Comparison of ENCODE assay signal across 1 cellular context in the genomic region with DNA sequence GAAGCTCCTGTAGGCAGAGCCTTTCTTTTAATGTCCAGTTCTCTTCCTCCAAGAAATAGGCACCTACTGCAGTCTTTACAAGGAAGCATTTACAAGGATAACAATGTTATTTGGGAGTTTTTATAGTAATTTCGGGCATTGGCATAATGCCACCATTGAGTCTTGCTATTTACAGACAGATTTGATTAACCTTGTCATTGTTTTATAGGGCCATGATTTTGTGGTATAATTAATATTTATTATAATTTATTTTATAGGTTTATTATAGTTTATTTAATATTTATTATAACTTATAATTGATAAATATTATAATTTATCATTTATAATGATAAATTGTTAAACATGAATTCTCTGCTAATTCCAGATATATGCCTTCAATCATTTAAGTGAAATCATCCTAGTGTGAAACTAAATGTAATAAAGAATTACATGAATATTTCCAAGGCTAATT.
TF ChIP-seq lines count a peak whose summit lies in the region.

No MANE protein-coding gene starts in this region.

TF ChIP-seq in K562, 482 proteins besides CTCF, POLR2A, EP300 and RAD21 (continued from another document and continues in another):
- TF ChIP-seq, protein P1, sequence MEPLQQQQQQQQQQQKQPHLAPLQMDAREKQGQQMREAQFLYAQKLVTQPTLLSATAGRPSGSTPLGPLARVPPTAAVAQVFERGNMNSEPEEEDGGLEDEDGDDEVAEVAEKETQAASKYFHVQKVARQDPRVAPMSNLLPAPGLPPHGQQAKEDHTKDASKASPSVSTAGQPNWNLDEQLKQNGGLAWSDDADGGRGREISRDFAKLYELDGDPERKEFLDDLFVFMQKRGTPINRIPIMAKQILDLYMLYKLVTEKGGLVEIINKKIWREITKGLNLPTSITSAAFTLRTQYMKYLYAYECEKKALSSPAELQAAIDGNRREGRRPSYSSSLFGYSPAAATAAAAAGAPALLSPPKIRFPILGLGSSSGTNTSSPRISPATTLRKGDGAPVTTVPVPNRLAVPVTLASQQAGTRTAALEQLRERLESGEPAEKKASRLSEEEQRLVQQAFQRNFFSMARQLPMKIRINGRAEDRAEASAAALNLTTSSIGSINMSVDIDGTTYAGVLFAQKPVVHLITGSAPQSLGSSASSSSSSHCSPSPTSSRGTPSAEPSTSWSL (CRISPR knock-in tag; IDR thresholded peaks at IDR 0.05; ENCODE audit: borderline replicate concordance): no peak
- TF ChIP-seq ZNF140 (CRISPR knock-in tag; IDR thresholded peaks at IDR 0.05): no peak
- TF ChIP-seq, protein P2, sequence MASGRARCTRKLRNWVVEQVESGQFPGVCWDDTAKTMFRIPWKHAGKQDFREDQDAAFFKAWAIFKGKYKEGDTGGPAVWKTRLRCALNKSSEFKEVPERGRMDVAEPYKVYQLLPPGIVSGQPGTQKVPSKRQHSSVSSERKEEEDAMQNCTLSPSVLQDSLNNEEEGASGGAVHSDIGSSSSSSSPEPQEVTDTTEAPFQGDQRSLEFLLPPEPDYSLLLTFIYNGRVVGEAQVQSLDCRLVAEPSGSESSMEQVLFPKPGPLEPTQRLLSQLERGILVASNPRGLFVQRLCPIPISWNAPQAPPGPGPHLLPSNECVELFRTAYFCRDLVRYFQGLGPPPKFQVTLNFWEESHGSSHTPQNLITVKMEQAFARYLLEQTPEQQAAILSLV (tag; IDR thresholded peaks at IDR 0.05): no peak
- TF ChIP-seq, protein P3, sequence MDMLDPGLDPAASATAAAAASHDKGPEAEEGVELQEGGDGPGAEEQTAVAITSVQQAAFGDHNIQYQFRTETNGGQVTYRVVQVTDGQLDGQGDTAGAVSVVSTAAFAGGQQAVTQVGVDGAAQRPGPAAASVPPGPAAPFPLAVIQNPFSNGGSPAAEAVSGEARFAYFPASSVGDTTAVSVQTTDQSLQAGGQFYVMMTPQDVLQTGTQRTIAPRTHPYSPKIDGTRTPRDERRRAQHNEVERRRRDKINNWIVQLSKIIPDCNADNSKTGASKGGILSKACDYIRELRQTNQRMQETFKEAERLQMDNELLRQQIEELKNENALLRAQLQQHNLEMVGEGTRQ (CRISPR knock-in tag; IDR thresholded peaks at IDR 0.05): no peak
- TF ChIP-seq NFYB (IDR thresholded peaks at IDR 0.05; ENCODE audit: extremely low read depth, insufficient read length): no peak
- TF ChIP-seq, protein P4, sequence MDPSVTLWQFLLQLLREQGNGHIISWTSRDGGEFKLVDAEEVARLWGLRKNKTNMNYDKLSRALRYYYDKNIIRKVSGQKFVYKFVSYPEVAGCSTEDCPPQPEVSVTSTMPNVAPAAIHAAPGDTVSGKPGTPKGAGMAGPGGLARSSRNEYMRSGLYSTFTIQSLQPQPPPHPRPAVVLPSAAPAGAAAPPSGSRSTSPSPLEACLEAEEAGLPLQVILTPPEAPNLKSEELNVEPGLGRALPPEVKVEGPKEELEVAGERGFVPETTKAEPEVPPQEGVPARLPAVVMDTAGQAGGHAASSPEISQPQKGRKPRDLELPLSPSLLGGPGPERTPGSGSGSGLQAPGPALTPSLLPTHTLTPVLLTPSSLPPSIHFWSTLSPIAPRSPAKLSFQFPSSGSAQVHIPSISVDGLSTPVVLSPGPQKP (CRISPR knock-in tag; IDR thresholded peaks at IDR 0.05): no peak
- no peak for TF ChIP-seq ZKSCAN8 (CRISPR knock-in tag; IDR thresholded peaks at IDR 0.05)
- TF ChIP-seq, protein P5, sequence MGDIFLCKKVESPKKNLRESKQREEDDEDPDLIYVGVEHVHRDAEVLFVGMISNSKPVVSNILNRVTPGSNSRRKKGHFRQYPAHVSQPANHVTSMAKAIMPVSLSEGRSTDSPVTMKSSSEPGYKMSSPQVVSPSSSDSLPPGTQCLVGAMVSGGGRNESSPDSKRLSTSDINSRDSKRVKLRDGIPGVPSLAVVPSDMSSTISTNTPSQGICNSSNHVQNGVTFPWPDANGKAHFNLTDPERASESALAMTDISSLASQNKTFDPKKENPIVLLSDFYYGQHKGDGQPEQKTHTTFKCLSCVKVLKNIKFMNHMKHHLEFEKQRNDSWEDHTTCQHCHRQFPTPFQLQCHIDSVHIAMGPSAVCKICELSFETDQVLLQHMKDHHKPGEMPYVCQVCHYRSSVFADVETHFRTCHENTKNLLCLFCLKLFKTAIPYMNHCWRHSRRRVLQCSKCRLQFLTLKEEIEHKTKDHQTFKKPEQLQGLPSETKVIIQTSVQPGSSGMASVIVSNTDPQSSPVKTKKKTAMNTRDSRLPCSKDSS (IDR thresholded peaks at IDR 0.05; ENCODE audit: low read depth, partially characterized antibody): no peak
- no peak for TF ChIP-seq ZC3H11A (IDR thresholded peaks at IDR 0.05; ENCODE audit: low read depth, low read length)
- TF ChIP-seq, protein P6, sequence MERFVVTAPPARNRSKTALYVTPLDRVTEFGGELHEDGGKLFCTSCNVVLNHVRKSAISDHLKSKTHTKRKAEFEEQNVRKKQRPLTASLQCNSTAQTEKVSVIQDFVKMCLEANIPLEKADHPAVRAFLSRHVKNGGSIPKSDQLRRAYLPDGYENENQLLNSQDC (CRISPR knock-in tag; IDR thresholded peaks at IDR 0.05): 0 out of 2 replicates have a peak, but pooled peaks have one; percentile 33
- TF ChIP-seq POLR2AphosphoS2 (IDR thresholded peaks at IDR 0.05; ENCODE audit: low read length): no peak
- no peak for TF ChIP-seq BACH1 (tag; IDR thresholded peaks at IDR 0.05)
- TF ChIP-seq, protein P7, sequence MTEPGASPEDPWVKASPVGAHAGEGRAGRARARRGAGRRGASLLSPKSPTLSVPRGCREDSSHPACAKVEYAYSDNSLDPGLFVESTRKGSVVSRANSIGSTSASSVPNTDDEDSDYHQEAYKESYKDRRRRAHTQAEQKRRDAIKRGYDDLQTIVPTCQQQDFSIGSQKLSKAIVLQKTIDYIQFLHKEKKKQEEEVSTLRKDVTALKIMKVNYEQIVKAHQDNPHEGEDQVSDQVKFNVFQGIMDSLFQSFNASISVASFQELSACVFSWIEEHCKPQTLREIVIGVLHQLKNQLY (CRISPR knock-in tag; conservative IDR thresholded peaks at IDR 0.05): no peak
- no peak for TF ChIP-seq NFIX (CRISPR knock-in tag; IDR thresholded peaks at IDR 0.05; ENCODE audit: low read depth)
- TF ChIP-seq, protein P8, sequence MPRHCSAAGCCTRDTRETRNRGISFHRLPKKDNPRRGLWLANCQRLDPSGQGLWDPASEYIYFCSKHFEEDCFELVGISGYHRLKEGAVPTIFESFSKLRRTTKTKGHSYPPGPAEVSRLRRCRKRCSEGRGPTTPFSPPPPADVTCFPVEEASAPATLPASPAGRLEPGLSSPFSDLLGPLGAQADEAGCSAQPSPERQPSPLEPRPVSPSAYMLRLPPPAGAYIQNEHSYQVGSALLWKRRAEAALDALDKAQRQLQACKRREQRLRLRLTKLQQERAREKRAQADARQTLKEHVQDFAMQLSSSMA (CRISPR knock-in tag; IDR thresholded peaks at IDR 0.05): no peak
- TF ChIP-seq, protein P9, sequence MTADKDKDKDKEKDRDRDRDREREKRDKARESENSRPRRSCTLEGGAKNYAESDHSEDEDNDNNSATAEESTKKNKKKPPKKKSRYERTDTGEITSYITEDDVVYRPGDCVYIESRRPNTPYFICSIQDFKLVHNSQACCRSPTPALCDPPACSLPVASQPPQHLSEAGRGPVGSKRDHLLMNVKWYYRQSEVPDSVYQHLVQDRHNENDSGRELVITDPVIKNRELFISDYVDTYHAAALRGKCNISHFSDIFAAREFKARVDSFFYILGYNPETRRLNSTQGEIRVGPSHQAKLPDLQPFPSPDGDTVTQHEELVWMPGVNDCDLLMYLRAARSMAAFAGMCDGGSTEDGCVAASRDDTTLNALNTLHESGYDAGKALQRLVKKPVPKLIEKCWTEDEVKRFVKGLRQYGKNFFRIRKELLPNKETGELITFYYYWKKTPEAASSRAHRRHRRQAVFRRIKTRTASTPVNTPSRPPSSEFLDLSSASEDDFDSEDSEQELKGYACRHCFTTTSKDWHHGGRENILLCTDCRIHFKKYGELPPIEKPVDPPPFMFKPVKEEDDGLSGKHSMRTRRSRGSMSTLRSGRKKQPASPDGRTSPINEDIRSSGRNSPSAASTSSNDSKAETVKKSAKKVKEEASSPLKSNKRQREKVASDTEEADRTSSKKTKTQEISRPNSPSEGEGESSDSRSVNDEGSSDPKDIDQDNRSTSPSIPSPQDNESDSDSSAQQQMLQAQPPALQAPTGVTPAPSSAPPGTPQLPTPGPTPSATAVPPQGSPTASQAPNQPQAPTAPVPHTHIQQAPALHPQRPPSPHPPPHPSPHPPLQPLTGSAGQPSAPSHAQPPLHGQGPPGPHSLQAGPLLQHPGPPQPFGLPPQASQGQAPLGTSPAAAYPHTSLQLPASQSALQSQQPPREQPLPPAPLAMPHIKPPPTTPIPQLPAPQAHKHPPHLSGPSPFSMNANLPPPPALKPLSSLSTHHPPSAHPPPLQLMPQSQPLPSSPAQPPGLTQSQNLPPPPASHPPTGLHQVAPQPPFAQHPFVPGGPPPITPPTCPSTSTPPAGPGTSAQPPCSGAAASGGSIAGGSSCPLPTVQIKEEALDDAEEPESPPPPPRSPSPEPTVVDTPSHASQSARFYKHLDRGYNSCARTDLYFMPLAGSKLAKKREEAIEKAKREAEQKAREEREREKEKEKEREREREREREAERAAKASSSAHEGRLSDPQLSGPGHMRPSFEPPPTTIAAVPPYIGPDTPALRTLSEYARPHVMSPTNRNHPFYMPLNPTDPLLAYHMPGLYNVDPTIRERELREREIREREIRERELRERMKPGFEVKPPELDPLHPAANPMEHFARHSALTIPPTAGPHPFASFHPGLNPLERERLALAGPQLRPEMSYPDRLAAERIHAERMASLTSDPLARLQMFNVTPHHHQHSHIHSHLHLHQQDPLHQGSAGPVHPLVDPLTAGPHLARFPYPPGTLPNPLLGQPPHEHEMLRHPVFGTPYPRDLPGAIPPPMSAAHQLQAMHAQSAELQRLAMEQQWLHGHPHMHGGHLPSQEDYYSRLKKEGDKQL (CRISPR knock-in tag; IDR thresholded peaks at IDR 0.05; ENCODE audit: borderline replicate concordance): no peak
- TF ChIP-seq XRCC4 (IDR thresholded peaks at IDR 0.05; ENCODE audit: extremely low read depth, insufficient read depth, insufficient read length): no peak
- no peak for TF ChIP-seq TBP (optimal IDR thresholded peaks at IDR 0.05; ENCODE audit: low read depth, low read length)
- no peak for TF ChIP-seq NRF1 (conservative IDR thresholded peaks at IDR 0.05 in 1 of 2, IDR thresholded peaks at IDR 0.05 in 1 of 2)
- no peak for TF ChIP-seq TEAD1 (CRISPR knock-in tag; IDR thresholded peaks at IDR 0.05)
- peak; percentile 65; the same call in 1 of the 2 replicates for TF ChIP-seq GABPA (tag; conservative IDR thresholded peaks at IDR 0.05; ENCODE audit: low read depth)
- TF ChIP-seq TCF7L2 (IDR thresholded peaks at IDR 0.05; ENCODE audit: low read depth, low read length): no peak
- TF ChIP-seq BCL6 (CRISPR knock-in tag; IDR thresholded peaks at IDR 0.05): no peak
- TF ChIP-seq, protein P10, sequence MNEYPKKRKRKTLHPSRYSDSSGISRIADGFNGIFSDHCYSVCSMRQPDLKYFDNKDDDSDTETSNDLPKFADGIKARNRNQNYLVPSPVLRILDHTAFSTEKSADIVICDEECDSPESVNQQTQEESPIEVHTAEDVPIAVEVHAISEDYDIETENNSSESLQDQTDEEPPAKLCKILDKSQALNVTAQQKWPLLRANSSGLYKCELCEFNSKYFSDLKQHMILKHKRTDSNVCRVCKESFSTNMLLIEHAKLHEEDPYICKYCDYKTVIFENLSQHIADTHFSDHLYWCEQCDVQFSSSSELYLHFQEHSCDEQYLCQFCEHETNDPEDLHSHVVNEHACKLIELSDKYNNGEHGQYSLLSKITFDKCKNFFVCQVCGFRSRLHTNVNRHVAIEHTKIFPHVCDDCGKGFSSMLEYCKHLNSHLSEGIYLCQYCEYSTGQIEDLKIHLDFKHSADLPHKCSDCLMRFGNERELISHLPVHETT (CRISPR knock-in tag; conservative IDR thresholded peaks at IDR 0.05 in 1 of 2, IDR thresholded peaks at IDR 0.05 in 1 of 2): 0 out of 4 replicates have a peak, but pooled peaks of 1 of the 2 experiments have one; percentile 27
- no peak for TF ChIP-seq ZNF785 (CRISPR knock-in tag; IDR thresholded peaks at IDR 0.05)
- TF ChIP-seq ILK (tag; IDR thresholded peaks at IDR 0.05; ENCODE audit: borderline replicate concordance, low read depth): no peak
- TF ChIP-seq KHSRP (IDR thresholded peaks at IDR 0.05): no peak
- TF ChIP-seq NUFIP1 (IDR thresholded peaks at IDR 0.05; ENCODE audit: partially characterized antibody): no peak
- TF ChIP-seq HMGN3 (IDR thresholded peaks at IDR 0.05; ENCODE audit: borderline replicate concordance, extremely low read depth, insufficient read length, low read depth, low read length): no peak
- TF ChIP-seq ATF1 (CRISPR knock-in tag; IDR thresholded peaks at IDR 0.05): no peak
- TF ChIP-seq ATF1 (tag; IDR thresholded peaks at IDR 0.05): no peak
- no peak for TF ChIP-seq NBN (IDR thresholded peaks at IDR 0.05; ENCODE audit: low read depth)
- no peak for TF ChIP-seq MXI1 (IDR thresholded peaks at IDR 0.05; ENCODE audit: low read depth, low read length)
- TF ChIP-seq CREB1 (IDR thresholded peaks at IDR 0.05): no peak
- no peak for TF ChIP-seq CREB1 (CRISPR knock-in tag; IDR thresholded peaks at IDR 0.05)
- TF ChIP-seq, protein P11, sequence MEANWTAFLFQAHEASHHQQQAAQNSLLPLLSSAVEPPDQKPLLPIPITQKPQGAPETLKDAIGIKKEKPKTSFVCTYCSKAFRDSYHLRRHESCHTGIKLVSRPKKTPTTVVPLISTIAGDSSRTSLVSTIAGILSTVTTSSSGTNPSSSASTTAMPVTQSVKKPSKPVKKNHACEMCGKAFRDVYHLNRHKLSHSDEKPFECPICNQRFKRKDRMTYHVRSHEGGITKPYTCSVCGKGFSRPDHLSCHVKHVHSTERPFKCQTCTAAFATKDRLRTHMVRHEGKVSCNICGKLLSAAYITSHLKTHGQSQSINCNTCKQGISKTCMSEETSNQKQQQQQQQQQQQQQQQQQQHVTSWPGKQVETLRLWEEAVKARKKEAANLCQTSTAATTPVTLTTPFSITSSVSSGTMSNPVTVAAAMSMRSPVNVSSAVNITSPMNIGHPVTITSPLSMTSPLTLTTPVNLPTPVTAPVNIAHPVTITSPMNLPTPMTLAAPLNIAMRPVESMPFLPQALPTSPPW (CRISPR knock-in tag; IDR thresholded peaks at IDR 0.05): no peak
- TF ChIP-seq, protein P12, sequence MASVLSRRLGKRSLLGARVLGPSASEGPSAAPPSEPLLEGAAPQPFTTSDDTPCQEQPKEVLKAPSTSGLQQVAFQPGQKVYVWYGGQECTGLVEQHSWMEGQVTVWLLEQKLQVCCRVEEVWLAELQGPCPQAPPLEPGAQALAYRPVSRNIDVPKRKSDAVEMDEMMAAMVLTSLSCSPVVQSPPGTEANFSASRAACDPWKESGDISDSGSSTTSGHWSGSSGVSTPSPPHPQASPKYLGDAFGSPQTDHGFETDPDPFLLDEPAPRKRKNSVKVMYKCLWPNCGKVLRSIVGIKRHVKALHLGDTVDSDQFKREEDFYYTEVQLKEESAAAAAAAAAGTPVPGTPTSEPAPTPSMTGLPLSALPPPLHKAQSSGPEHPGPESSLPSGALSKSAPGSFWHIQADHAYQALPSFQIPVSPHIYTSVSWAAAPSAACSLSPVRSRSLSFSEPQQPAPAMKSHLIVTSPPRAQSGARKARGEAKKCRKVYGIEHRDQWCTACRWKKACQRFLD (CRISPR knock-in tag; IDR thresholded peaks at IDR 0.05): no peak
